16 cellular contexts compared by ENCODE assay signal in the genomic region with DNA sequence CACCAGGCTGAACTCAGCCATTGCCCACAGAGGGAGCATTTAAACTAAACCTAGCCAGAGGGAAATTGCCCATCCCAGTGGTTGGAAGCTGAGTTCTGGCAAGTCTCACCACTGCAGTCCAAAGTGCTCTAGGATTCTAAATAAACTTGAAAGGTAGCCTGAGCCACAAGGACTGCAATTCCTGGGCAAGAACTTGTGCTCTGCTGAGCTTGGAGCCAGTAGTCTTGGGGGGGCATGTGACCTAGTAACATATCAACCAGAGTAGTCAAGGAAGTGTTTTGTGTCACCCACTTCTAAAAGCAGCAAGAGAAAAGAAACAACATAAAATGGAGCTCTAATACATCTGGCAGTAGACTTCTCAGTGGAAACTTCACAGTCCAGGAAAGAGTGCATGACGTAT.
DNase-seq lines count a peak whose midpoint lies in the region; ATAC-seq and TF ChIP-seq lines count a peak whose summit lies in the region.
"Had no signal": no experiment of that assay in that cellular context is flagged by ENCODE, and none has a peak within 500 bp of the region (broad histone marks: within the 10 kb centered on the region; RNA-seq: fewer than 3 reads in every experiment).

No MANE protein-coding gene starts in this region.

- H4K20me1 ChIP-seq in GM23338 (replicated peaks; ENCODE audit: insufficient read depth): no peaks in the 10 kb centered on the region
- H4K20me1 ChIP-seq: BLaER1 had no signal

- H3K27me3 Mint-ChIP-seq in GM23338 (ENCODE audit: insufficient read depth, low read depth, poor library complexity) (no peaks in the 10 kb centered on the region), WTC11 (ENCODE audit: low read depth) (no peaks in the 10 kb centered on the region; the same call in 1 of the 2 replicates)
- H3K27me3 Mint-ChIP-seq in activated T-cell treated with anti-CD3 and anti-CD28 coated beads, Interleukin-2, amount 50 U/mL, for 72 hours (ENCODE audit: low read depth): no peaks in the 10 kb centered on the region

- H3K27ac ChIP-seq in GM23338 (ENCODE audit: low read depth): no peak overlapping the region
- H3K27ac ChIP-seq: BLaER1, Peyer's patch, SJSA1 had no signal

- no peak overlapping the region for H3K4me3 Mint-ChIP-seq in GM23338
- H3K4me3 Mint-ChIP-seq in WTC11: no peak overlapping the region
- no peak overlapping the region for H3K4me3 Mint-ChIP-seq in activated T-cell treated with anti-CD3 and anti-CD28 coated beads, Interleukin-2, amount 50 U/mL, for 72 hours
- H3K4me3 Mint-ChIP-seq: CD4-positive, alpha-beta memory T cell had no signal

- H2AFZ ChIP-seq in GM23338: peak overlapping the region; percentile 79; the same call in 1 of the 2 replicates

- no peak for ATAC-seq in GM23338
- ATAC-seq in WTC11: peak; percentile 27; the same call in 1 of the 2 replicates
- peak; percentile 92 for ATAC-seq in left colon
- ATAC-seq in HG02798 (IDR thresholded peaks at IDR 0.05; ENCODE audit: poor library complexity, unreplicated experiment): no peak
- ATAC-seq in activated T-cell treated with anti-CD3 and anti-CD28 coated beads, Interleukin-2, amount 50 U/mL, for 72 hours (replicated peaks in 1 of 2): no peak

- H3K9me3 Mint-ChIP-seq in GM23338 (peaks cover 9% of the 10 kb centered on the region; the same call in 2 of the 3 replicates), WTC11 (peaks cover 22% of the 10 kb centered on the region)
- peaks cover 0 to 1% of the 10 kb centered on the region in 2 donors for H3K9me3 Mint-ChIP-seq in activated T-cell treated with anti-CD3 and anti-CD28 coated beads, Interleukin-2, amount 50 U/mL, for 72 hours

- POLR2A ChIA-PET in WTC11 (lab: Charles Lee): no interaction called here

- no peak overlapping the region for H3K4me3 ChIP-seq in GM23338
- H3K4me3 ChIP-seq: BLaER1, HAP-1, Peyer's patch, SJSA1 had no signal

- H3K4me1 Mint-ChIP-seq in GM23338: peaks cover 2% of the 10 kb centered on the region; the same call in 2 of the 3 replicates
- H3K4me1 Mint-ChIP-seq in WTC11: peaks cover 10% of the 10 kb centered on the region
- H3K4me1 Mint-ChIP-seq in activated T-cell treated with anti-CD3 and anti-CD28 coated beads, Interleukin-2, amount 50 U/mL, for 72 hours (ENCODE audit: low read depth): no peaks in the 10 kb centered on the region
- H3K4me1 Mint-ChIP-seq: CD4-positive, alpha-beta memory T cell had no signal

- H3K27ac Mint-ChIP-seq in GM23338 (no peak overlapping the region), WTC11 (no peak overlapping the region)
- no peak overlapping the region for H3K27ac Mint-ChIP-seq in activated T-cell treated with anti-CD3 and anti-CD28 coated beads, Interleukin-2, amount 50 U/mL, for 72 hours
- H3K27ac Mint-ChIP-seq: CD4-positive, alpha-beta memory T cell had no signal

- intact Hi-C loops in left colon (cut with DNase I, micrococcal nuclease): no loop called here

- TF ChIP-seq CTCF in GM23338 (conservative IDR thresholded peaks at IDR 0.05; ENCODE audit: low read depth in 2 of 2) (0 out of 4 replicates have a peak, but pooled peaks of 1 of the 2 experiments have one; percentile 5), WTC11 (IDR thresholded peaks at IDR 0.05) (no peak)

- H3K9me2 ChIP-seq in GM23338 (ENCODE audit: insufficient read depth): no peaks in the 10 kb centered on the region

- H3F3A ChIP-seq in GM23338 (replicated peaks; ENCODE audit: low read depth): no peaks in the 10 kb centered on the region

- H3K36me3 ChIP-seq in GM23338 (ENCODE audit: insufficient read depth): no peaks in the 10 kb centered on the region
- H3K36me3 ChIP-seq: BLaER1, HAP-1, Peyer's patch, SJSA1 had no signal

- H3K79me2 ChIP-seq in GM23338 (replicated peaks; ENCODE audit: insufficient read depth): no peaks in the 10 kb centered on the region

- no peaks in the 10 kb centered on the region; the same call in 1 of the 2 replicates for H3K4me1 ChIP-seq in GM23338 (ENCODE audit: insufficient read depth)
- H3K4me1 ChIP-seq: BLaER1, HAP-1, Peyer's patch, SJSA1 had no signal

- CTCF ChIA-PET in WTC11 (lab: Charles Lee): no interaction called here

- no peaks in the 10 kb centered on the region for H3K27me3 ChIP-seq in GM23338 (ENCODE audit: insufficient read depth)
- H3K27me3 ChIP-seq: BLaER1, Peyer's patch had no signal

- H3K36me3 Mint-ChIP-seq in GM23338 (ENCODE audit: low read depth) (peaks cover 4% of the 10 kb centered on the region; the same call in 2 of the 3 replicates), WTC11 (no peaks in the 10 kb centered on the region)
- no peaks in the 10 kb centered on the region for H3K36me3 Mint-ChIP-seq in activated T-cell treated with anti-CD3 and anti-CD28 coated beads, Interleukin-2, amount 50 U/mL, for 72 hours (ENCODE audit: insufficient read depth in 2 of 2)
- H3K36me3 Mint-ChIP-seq: CD4-positive, alpha-beta memory T cell had no signal

- DNase-seq in GM23338 (ENCODE audit: low spot score) (no peak), WTC11 (ENCODE audit: low spot score) (no peak), left colon (peak in 1 of 2 donors; percentile 17), renal cortical epithelial cell (ENCODE audit: low read depth) (peak; percentile 72), NCI-H2171 treated with DMSO at 0.1 percent for 48 hours (lab: John Stamatoyannopoulos, UW) (no peak)
- DNase-seq in activated T-cell treated with anti-CD3 and anti-CD28 coated beads, Interleukin-2, amount 50 U/mL, for 72 hours: no peak
- DNase-seq: CD4-positive, alpha-beta memory T cell; DMS153; NCI-H1105 treated with DMSO at 0.1 percent for 48 hours; NCI-H1694; NCI-H510A; Peyer's patch had no signal

- no peak overlapping the region for H3K4me2 ChIP-seq in GM23338
- H3K4me2 ChIP-seq: BLaER1 had no signal

TF ChIP-seq in GM23338, 12 proteins besides CTCF, POLR2A, EP300 and RAD21 (continues in another document):
- TF ChIP-seq NANOG (IDR thresholded peaks at IDR 0.05; ENCODE audit: borderline replicate concordance): no peak
- TF ChIP-seq CREB1 (CRISPR knock-in tag; IDR thresholded peaks at IDR 0.05; ENCODE audit: low read depth): no peak
- TF ChIP-seq JUNB (IDR thresholded peaks at IDR 0.05; ENCODE audit: unreplicated experiment): no peak
- TF ChIP-seq, protein P1, sequence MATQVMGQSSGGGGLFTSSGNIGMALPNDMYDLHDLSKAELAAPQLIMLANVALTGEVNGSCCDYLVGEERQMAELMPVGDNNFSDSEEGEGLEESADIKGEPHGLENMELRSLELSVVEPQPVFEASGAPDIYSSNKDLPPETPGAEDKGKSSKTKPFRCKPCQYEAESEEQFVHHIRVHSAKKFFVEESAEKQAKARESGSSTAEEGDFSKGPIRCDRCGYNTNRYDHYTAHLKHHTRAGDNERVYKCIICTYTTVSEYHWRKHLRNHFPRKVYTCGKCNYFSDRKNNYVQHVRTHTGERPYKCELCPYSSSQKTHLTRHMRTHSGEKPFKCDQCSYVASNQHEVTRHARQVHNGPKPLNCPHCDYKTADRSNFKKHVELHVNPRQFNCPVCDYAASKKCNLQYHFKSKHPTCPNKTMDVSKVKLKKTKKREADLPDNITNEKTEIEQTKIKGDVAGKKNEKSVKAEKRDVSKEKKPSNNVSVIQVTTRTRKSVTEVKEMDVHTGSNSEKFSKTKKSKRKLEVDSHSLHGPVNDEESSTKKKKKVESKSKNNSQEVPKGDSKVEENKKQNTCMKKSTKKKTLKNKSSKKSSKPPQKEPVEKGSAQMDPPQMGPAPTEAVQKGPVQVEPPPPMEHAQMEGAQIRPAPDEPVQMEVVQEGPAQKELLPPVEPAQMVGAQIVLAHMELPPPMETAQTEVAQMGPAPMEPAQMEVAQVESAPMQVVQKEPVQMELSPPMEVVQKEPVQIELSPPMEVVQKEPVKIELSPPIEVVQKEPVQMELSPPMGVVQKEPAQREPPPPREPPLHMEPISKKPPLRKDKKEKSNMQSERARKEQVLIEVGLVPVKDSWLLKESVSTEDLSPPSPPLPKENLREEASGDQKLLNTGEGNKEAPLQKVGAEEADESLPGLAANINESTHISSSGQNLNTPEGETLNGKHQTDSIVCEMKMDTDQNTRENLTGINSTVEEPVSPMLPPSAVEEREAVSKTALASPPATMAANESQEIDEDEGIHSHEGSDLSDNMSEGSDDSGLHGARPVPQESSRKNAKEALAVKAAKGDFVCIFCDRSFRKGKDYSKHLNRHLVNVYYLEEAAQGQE (IDR thresholded peaks at IDR 0.05; ENCODE audit: unreplicated experiment): no peak
- no peak for TF ChIP-seq EZH2 (IDR thresholded peaks at IDR 0.05; ENCODE audit: low read depth, unreplicated experiment)
- no peak for TF ChIP-seq ZNF114 (CRISPR knock-in tag; IDR thresholded peaks at IDR 0.05)

TF ChIP-seq in WTC11, 78 proteins besides CTCF, POLR2A, EP300 and RAD21 (continues in another document):
- TF ChIP-seq NFE2L1 (CRISPR knock-in tag; IDR thresholded peaks at IDR 0.05) (no peak), ZNF121 (CRISPR knock-in tag; IDR thresholded peaks at IDR 0.05) (no peak), ZNF317 (CRISPR knock-in tag; IDR thresholded peaks at IDR 0.05; ENCODE audit: borderline replicate concordance, low read depth) (no peak)
- TF ChIP-seq, protein P2, sequence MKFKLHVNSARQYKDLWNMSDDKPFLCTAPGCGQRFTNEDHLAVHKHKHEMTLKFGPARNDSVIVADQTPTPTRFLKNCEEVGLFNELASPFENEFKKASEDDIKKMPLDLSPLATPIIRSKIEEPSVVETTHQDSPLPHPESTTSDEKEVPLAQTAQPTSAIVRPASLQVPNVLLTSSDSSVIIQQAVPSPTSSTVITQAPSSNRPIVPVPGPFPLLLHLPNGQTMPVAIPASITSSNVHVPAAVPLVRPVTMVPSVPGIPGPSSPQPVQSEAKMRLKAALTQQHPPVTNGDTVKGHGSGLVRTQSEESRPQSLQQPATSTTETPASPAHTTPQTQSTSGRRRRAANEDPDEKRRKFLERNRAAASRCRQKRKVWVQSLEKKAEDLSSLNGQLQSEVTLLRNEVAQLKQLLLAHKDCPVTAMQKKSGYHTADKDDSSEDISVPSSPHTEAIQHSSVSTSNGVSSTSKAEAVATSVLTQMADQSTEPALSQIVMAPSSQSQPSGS (CRISPR knock-in tag; IDR thresholded peaks at IDR 0.05; ENCODE audit: borderline replicate concordance, low read depth): no peak
- TF ChIP-seq, protein P3, sequence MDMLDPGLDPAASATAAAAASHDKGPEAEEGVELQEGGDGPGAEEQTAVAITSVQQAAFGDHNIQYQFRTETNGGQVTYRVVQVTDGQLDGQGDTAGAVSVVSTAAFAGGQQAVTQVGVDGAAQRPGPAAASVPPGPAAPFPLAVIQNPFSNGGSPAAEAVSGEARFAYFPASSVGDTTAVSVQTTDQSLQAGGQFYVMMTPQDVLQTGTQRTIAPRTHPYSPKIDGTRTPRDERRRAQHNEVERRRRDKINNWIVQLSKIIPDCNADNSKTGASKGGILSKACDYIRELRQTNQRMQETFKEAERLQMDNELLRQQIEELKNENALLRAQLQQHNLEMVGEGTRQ (CRISPR knock-in tag; IDR thresholded peaks at IDR 0.05): no peak

Comparison
In these comparisons a context has a peak if more than half of its experiments do, and no peak if none do; other contexts are left out.
1. ATAC-seq: peak in WTC11 (single experiment) and left colon (single experiment); none in GM23338 (single experiment), HG02798 (single experiment) and activated T-cell treated with anti-CD3 and anti-CD28 coated beads, Interleukin-2, amount 50 U/mL, for 72 hours (0 of 2).